ENCODE assay signal across 10 cellular contexts in the genomic region with DNA sequence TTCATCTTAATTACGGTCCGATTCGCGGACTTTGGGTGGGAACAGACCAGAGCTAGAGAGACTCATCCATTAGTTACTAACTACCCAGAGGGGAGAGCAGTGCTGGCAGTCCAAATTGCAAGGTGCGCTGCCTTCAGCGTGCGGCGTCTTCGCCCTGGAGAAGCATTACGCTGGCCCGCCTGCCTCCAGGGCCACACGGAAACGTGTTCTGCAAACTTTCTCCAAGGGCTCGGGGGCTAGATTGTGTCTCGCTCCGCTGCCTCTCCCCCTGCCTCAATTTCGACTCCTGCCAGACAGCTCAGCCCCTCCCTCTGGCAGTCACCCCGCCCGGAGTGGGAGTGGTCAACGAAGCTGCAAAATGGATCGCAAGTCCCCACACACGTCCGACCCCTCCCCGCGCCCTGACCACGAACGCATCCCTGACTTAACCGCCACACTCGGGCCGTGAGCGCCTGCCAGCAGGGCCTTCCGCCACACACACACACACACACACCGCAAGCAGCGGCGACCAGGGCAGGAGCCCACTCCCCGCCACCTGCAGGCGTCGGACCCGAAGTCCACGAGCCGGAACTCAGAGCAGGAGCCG. TPM values are rescaled to one million over a fixed set of nuclear protein-coding genes. Genes with fewer than 3 reads are reported as not detected.
DNase-seq lines count a peak whose midpoint lies in the region; ATAC-seq and TF ChIP-seq lines count a peak whose summit lies in the region.
"Had no signal": no experiment of that assay in that cellular context is flagged by ENCODE, and none has a peak within 500 bp of the region (broad histone marks: within the 10 kb centered on the region; RNA-seq: fewer than 3 reads in every experiment).

No MANE protein-coding gene starts in this region.

- H3K27ac Mint-ChIP-seq in activated naive CD4-positive, alpha-beta T cell treated with anti-CD3 and anti-CD28 coated beads for 36 hours = no peak overlapping the region

- H3K36me3 ChIP-seq in WERI-Rb-1 (no peaks in the 10 kb centered on the region), thoracic aorta (no peaks in the 10 kb centered on the region), PC-9 (ENCODE audit: low read depth) (no peaks in the 10 kb centered on the region)

- H3K4me3 ChIP-seq in WERI-Rb-1 (ENCODE audit: low read depth, low read length) (peak overlapping the region; percentile 52), thoracic aorta (peak overlapping the region; percentile 45), PC-9 (no peak overlapping the region)

- CTCF ChIA-PET in activated naive CD4-positive, alpha-beta T cell treated with anti-CD3 and anti-CD28 coated beads for 36 hours (lab: Charles Lee) = no interaction called here
- CTCF ChIA-PET in PC-9 (lab: Charles Lee) = no interaction called here

- no peaks in the 10 kb centered on the region for H4K20me1 ChIP-seq in PC-9 (ENCODE audit: insufficient read depth)

- intact Hi-C loops in activated naive CD4-positive, alpha-beta T cell treated with anti-CD3 and anti-CD28 coated beads for 36 hours (cut with micrococcal nuclease) = no loop called here
- intact Hi-C loops in PC-9 (cut with micrococcal nuclease; ENCODE audit: unreplicated experiment) = no loop called here

- no peak for DNase-seq in activated naive CD4-positive, alpha-beta T cell treated with anti-CD3 and anti-CD28 coated beads for 36 hours
- no peak for DNase-seq in activated naive CD4-positive, alpha-beta T cell (lab: John Stamatoyannopoulos, UW)
- DNase-seq in WERI-Rb-1 (peak; percentile 33), iPS-NIHi11 (ENCODE audit: low spot score) (peak; percentile 11), thoracic aorta (ENCODE audit: low spot score) (no peak), PC-9 (no peak), COLO829 (ENCODE audit: low spot score) (no peak)
- DNase-seq: activated effector memory CD4-positive, alpha-beta T cell treated with anti-CD3 and anti-CD28 coated beads, Interleukin-2, amount 50 U/mL, for 16 hours; head of caudate nucleus had no signal

- TF ChIP-seq CTCF in WERI-Rb-1 (IDR thresholded peaks at IDR 0.05; ENCODE audit: low read depth, low read length) (no peak), thoracic aorta (IDR thresholded peaks at IDR 0.05) (no peak), PC-9 (conservative IDR thresholded peaks at IDR 0.05) (no peak)

- no peak overlapping the region for H2AFZ ChIP-seq in PC-9

- no peaks in the 10 kb centered on the region for H3K9me2 ChIP-seq in PC-9 (ENCODE audit: insufficient read depth)

- H3K27me3 Mint-ChIP-seq in activated naive CD4-positive, alpha-beta T cell treated with anti-CD3 and anti-CD28 coated beads for 36 hours (ENCODE audit: low read depth) = peaks cover 52% of the 10 kb centered on the region

- ATAC-seq in thoracic aorta (ENCODE audit: insufficient number of reproducible peaks, low FRiP score, low read depth) (no peak), HG02798 (IDR thresholded peaks at IDR 0.05; ENCODE audit: poor library complexity, unreplicated experiment) (no peak)

- no peaks in the 10 kb centered on the region for H3K36me3 Mint-ChIP-seq in activated naive CD4-positive, alpha-beta T cell treated with anti-CD3 and anti-CD28 coated beads for 36 hours (ENCODE audit: low read depth)

- no TSS peak for BruUV-seq in PC-9 (replicated peaks; lab: Mats Ljungman, UMichigan)

- H3K4me3 Mint-ChIP-seq in activated naive CD4-positive, alpha-beta T cell treated with anti-CD3 and anti-CD28 coated beads for 36 hours = peak overlapping the region; percentile 63

- H3K9me3 ChIP-seq in WERI-Rb-1 (ENCODE audit: severe bottlenecking) (no peaks in the 10 kb centered on the region), thoracic aorta (no peaks in the 10 kb centered on the region), PC-9 (ENCODE audit: insufficient read depth, low read depth) (no peaks in the 10 kb centered on the region)

- H3K4me1 ChIP-seq in thoracic aorta (ENCODE audit: control insufficient read depth in 1 of 2, low read depth in 2 of 2) (peaks cover 0 to 9% of the 10 kb centered on the region in 2 donors), PC-9 (replicated peaks; ENCODE audit: insufficient read depth) (no peaks in the 10 kb centered on the region)

- POLR2A ChIA-PET in PC-9 (lab: Charles Lee; ENCODE audit: unreplicated experiment) = no interaction called here

- H3K27ac ChIP-seq in WERI-Rb-1 (no peak overlapping the region), thoracic aorta (no peak overlapping the region), PC-9 (no peak overlapping the region)

- H3K4me1 Mint-ChIP-seq in activated naive CD4-positive, alpha-beta T cell treated with anti-CD3 and anti-CD28 coated beads for 36 hours (ENCODE audit: low read depth) = peaks cover 9% of the 10 kb centered on the region

- no peaks in the 10 kb centered on the region for H3K79me2 ChIP-seq in PC-9 (ENCODE audit: low read depth)

- H3F3A ChIP-seq in PC-9 (ENCODE audit: insufficient read depth, low read depth) = no peaks in the 10 kb centered on the region

- peaks cover 29% of the 10 kb centered on the region for H3K27me3 ChIP-seq in WERI-Rb-1 (ENCODE audit: insufficient read depth, low read depth, severe bottlenecking)
- no peaks in the 10 kb centered on the region for H3K27me3 ChIP-seq in thoracic aorta (replicated peaks; ENCODE audit: insufficient read depth)
- peaks cover 33% of the 10 kb centered on the region; the same call in 1 of the 2 replicates for H3K27me3 ChIP-seq in PC-9 (ENCODE audit: insufficient read depth, low read depth)

- no peak overlapping the region for H3K4me2 ChIP-seq in PC-9

- H3K9me3 Mint-ChIP-seq in activated naive CD4-positive, alpha-beta T cell treated with anti-CD3 and anti-CD28 coated beads for 36 hours = no peaks in the 10 kb centered on the region

RNA-seq across cellular contexts. Expression of a gene that starts 47.0 kb away (rescaled TPM):
- 10 to 100 TPM; 12.3 to 12.7 TPM for total RNA-seq in activated naive CD4-positive, alpha-beta T cell treated with anti-CD3 and anti-CD28 coated beads for 36 hours
- 10 to 100 TPM in 1 of 2 donors, 1 to 10 TPM in 1; 5.8 to 13.0 TPM for total RNA-seq in thoracic aorta
- 15.7 and 18.6 TPM in 2 replicates for total RNA-seq in PC-9 (2021)

Comparison
In these comparisons a context has a peak if more than half of its experiments do, and no peak if none do; other contexts are left out.
1. DNase-seq: peak in WERI-Rb-1 (single experiment) and iPS-NIHi11 (single experiment); none in activated naive CD4-positive, alpha-beta T cell treated with anti-CD3 and anti-CD28 coated beads for 36 hours (single experiment), activated naive CD4-positive, alpha-beta T cell (0 of 4), thoracic aorta (single experiment), PC-9 (0 of 2) and COLO829 (single experiment).